Comparison of ENCODE assay signal across 22 cellular contexts in genomic region chr20:47036091-47036880, GRCh38.
"Had no signal": no experiment of that assay in that cellular context is flagged by ENCODE, and none has a peak within 500 bp of the region (broad histone marks: within the 10 kb centered on the region; RNA-seq: fewer than 3 reads in every experiment).

No MANE protein-coding gene starts in this region.

- H3K4me3 ChIP-seq: cardiac muscle cell, coronary artery, dorsolateral prefrontal cortex, mucosa of descending colon, testis, vagina had no signal

- H3K9me3 ChIP-seq: mucosa of descending colon, testis, vagina had no signal

- H3K27ac ChIP-seq: cardiac muscle cell, coronary artery, dorsolateral prefrontal cortex, testis, vagina had no signal

- H3K4me1 ChIP-seq: testis, vagina had no signal

- H3K27me3 ChIP-seq: cardiac muscle cell, testis, vagina had no signal

- H3K36me3 ChIP-seq: cardiac muscle cell, vagina had no signal

- ATAC-seq: activated CD4-positive, alpha-beta T cell treated with anti-CD3 and anti-CD28 coated beads for 36 hours; activated CD8-positive, alpha-beta memory T cell treated with anti-CD3 and anti-CD28 coated beads, Interleukin-2, amount 10 ng/mL, durations not matched to agents 7 days and 5 days; activated CD8-positive, alpha-beta T cell treated with anti-CD3 and anti-CD28 coated beads, Interleukin-2, amount 10 ng/mL, durations not matched to agents 7 days and 5 days; activated naive CD8-positive, alpha-beta T cell treated with anti-CD3 and anti-CD28 coated beads, Interleukin-2, amount 50 U/mL, for 24 hours; mucosa of descending colon; natural killer cell treated with Interleukin-12 subunit alpha and Interleukin-12 subunit beta and Interleukin-15 and Interleukin-18, amount 100 ng/mL, for 72 hours had no signal

- DNase-seq: activated B cell treated with CpG ODN at 0.5 μM for 24 hours; activated CD4-positive, alpha-beta T cell treated with anti-CD3 and anti-CD28 coated beads for 36 hours; activated CD8-positive, alpha-beta memory T cell treated with anti-CD3 and anti-CD28 coated beads, Interleukin-2, amount 10 ng/mL, durations not matched to agents 7 days and 5 days; activated CD8-positive, alpha-beta T cell treated with anti-CD3 and anti-CD28 coated beads, Interleukin-2, amount 10 ng/mL, durations not matched to agents 7 days and 5 days; activated naive CD8-positive, alpha-beta T cell treated with anti-CD3 and anti-CD28 coated beads, Interleukin-2, amount 50 U/mL, for 24 hours; activated T-cell treated with anti-CD3 and anti-CD28 coated beads, Interleukin-2, amount 50 U/mL, for 48 hours; dorsolateral prefrontal cortex; effector memory CD4-positive, alpha-beta T cell; erythroblast; foreskin fibroblast; head of caudate nucleus; hypothalamus; mucosa of descending colon; posterior cingulate gyrus; stimulated activated CD4-positive, alpha-beta T cell treated with anti-CD3 and anti-CD28 coated beads, Interleukin-2, amount 100 ng/mL, for 48 hours; stimulated activated naive CD4-positive, alpha-beta T cell treated with Interleukin-2 at 50 U/mL for 16 hours; T-helper 2 cell; testis had no signal
